Comparison of ENCODE assay signal across 20 cellular contexts in the genomic region with DNA sequence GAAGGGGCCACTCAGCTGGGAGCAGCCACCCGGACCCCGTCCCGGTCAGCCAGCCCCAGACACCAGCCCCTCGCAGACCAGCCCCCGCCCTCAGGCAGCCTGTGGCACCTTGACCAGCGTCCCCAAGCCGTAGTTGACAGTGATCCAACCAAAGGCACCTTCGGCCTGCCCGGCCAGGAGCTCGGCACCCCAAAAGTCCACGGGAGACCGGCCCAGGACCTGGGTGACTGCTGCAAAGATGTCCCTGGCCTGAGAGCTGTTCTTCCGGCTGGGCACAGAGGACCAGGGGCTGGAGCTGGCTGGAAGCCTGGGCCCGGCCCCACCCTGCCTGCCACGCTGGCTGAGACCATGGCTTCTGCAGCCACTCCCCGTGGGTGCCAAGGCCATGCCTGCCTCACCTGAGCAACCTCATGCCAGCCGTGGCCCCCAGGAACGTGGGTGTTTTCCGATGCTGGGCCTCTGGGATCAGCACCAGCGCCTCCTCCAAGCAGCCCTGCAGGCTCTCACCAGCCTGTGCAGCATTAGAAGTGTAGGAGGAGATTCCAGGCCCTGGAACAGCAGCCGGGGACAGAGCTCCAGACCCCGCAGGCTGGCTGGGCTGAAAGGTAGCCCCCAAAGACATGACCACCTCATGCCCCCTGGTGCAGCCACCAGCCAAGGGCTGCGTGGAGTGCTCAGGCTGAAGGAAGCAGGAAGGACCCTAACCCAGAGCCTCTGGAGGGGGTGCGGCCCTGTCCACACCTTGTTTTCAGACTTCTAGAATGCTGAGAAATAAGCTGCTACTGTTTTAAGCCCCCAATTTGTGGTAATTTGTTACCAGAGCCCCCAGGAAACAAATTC. TPM values are rescaled to one million over a fixed set of nuclear protein-coding genes. Genes with fewer than 3 reads are reported as not detected.
DNase-seq lines count a peak whose midpoint lies in the region; ATAC-seq and TF ChIP-seq lines count a peak whose summit lies in the region.
"Had no signal": no experiment of that assay in that cellular context is flagged by ENCODE, and none has a peak within 500 bp of the region (broad histone marks: within the 10 kb centered on the region; RNA-seq: fewer than 3 reads in every experiment).

No MANE protein-coding gene starts in this region.

- peak; percentile 10 for DNase-seq in BE2C
- DNase-seq in left colon: peak; percentile 62 to 68
- DNase-seq in progenitor cell of endocrine pancreas (ENCODE audit: low spot score, unreplicated experiment): peak; percentile 9
- DNase-seq in NCI-H2107 (lab: John Stamatoyannopoulos, UW): no peak
- DNase-seq in NCI-H2196 treated with DMSO at 0.1 percent for 48 hours (lab: John Stamatoyannopoulos, UW; ENCODE audit: unreplicated experiment): no peak
- DNase-seq: activated CD8-positive, alpha-beta T cell treated with anti-CD3 and anti-CD28 coated beads for 36 hours; activated naive CD4-positive, alpha-beta T cell treated with anti-CD3 and anti-CD28 coated beads, Interleukin-2, amount 10 ng/mL, durations not matched to agents 7 days and 5 days; activated T-cell treated with anti-CD3 and anti-CD28 coated beads, Interleukin-2, amount 50 U/mL, for 24 hours; CD4-positive, alpha-beta T cell; DMS 273 treated with DMSO at 0.1 percent for 48 hours; NCI-H1694; NCI-H2171 treated with DMSO at 0.1 percent for 48 hours; NCI-H526 treated with DMSO at 0.1 percent for 48 hours; occipital lobe had no signal

- H3K9me3 Mint-ChIP-seq in progenitor cell of endocrine pancreas (ENCODE audit: low read depth): no peaks in the 10 kb centered on the region
- H3K9me3 Mint-ChIP-seq: activated CD8-positive, alpha-beta T cell treated with anti-CD3 and anti-CD28 coated beads for 36 hours; activated naive CD4-positive, alpha-beta T cell treated with anti-CD3 and anti-CD28 coated beads, Interleukin-2, amount 10 ng/mL, durations not matched to agents 7 days and 5 days; activated T-cell treated with anti-CD3 and anti-CD28 coated beads, Interleukin-2, amount 50 U/mL, for 24 hours; CD4-positive, alpha-beta T cell; central memory CD8-positive, alpha-beta T cell had no signal

- peaks cover 9% of the 10 kb centered on the region for H3K4me1 ChIP-seq in BE2C

- H3K36me3 Mint-ChIP-seq in progenitor cell of endocrine pancreas (ENCODE audit: insufficient read depth): no peaks in the 10 kb centered on the region
- H3K36me3 Mint-ChIP-seq: activated naive CD4-positive, alpha-beta T cell treated with anti-CD3 and anti-CD28 coated beads, Interleukin-2, amount 10 ng/mL, durations not matched to agents 7 days and 5 days had no signal

- no peak overlapping the region for H3K27ac Mint-ChIP-seq in progenitor cell of endocrine pancreas
- H3K27ac Mint-ChIP-seq: activated CD8-positive, alpha-beta T cell treated with anti-CD3 and anti-CD28 coated beads for 36 hours; activated naive CD4-positive, alpha-beta T cell treated with anti-CD3 and anti-CD28 coated beads, Interleukin-2, amount 10 ng/mL, durations not matched to agents 7 days and 5 days; activated T-cell treated with anti-CD3 and anti-CD28 coated beads, Interleukin-2, amount 50 U/mL, for 24 hours; CD4-positive, alpha-beta T cell had no signal

- ATAC-seq in left colon (peak; percentile 46), HG03571 (IDR thresholded peaks at IDR 0.05; ENCODE audit: unreplicated experiment) (no peak), GM21717 (IDR thresholded peaks at IDR 0.05; ENCODE audit: unreplicated experiment) (no peak)
- ATAC-seq: activated CD4-positive, CD25-positive, alpha-beta regulatory T cell treated with anti-CD3 and anti-CD28 coated beads, Interleukin-2, amount 50 U/mL, for 24 hours; activated CD8-positive, alpha-beta T cell treated with anti-CD3 and anti-CD28 coated beads for 36 hours had no signal

- peaks cover 3% of the 10 kb centered on the region for H3K4me1 Mint-ChIP-seq in progenitor cell of endocrine pancreas (ENCODE audit: low read depth)

- no peak for TF ChIP-seq RAD21 in Ishikawa (IDR thresholded peaks at IDR 0.05; ENCODE audit: low read depth)

- H3K27me3 Mint-ChIP-seq in progenitor cell of endocrine pancreas: peaks cover 1% of the 10 kb centered on the region

- no peak; the same call in 1 of the 2 replicates for TF ChIP-seq EP300 in Ishikawa (IDR thresholded peaks at IDR 0.05; ENCODE audit: borderline replicate concordance)

- TF ChIP-seq CTCF in BE2C (IDR thresholded peaks at IDR 0.05; ENCODE audit: low read depth, low read length) (no peak), progenitor cell of endocrine pancreas (IDR thresholded peaks at IDR 0.05; ENCODE audit: unreplicated experiment) (no peak)

- H3K36me3 ChIP-seq in BE2C: no peaks in the 10 kb centered on the region
- H3K36me3 ChIP-seq: ascending aorta had no signal

- H3K4me3 ChIP-seq in BE2C (ENCODE audit: low read depth, low read length): no peak overlapping the region
- H3K4me3 ChIP-seq: ascending aorta had no signal

- H3K4me3 Mint-ChIP-seq in progenitor cell of endocrine pancreas (ENCODE audit: low read depth): no peak overlapping the region
- H3K4me3 Mint-ChIP-seq: activated CD8-positive, alpha-beta T cell treated with anti-CD3 and anti-CD28 coated beads for 36 hours; activated naive CD4-positive, alpha-beta T cell treated with anti-CD3 and anti-CD28 coated beads, Interleukin-2, amount 10 ng/mL, durations not matched to agents 7 days and 5 days; activated T-cell treated with anti-CD3 and anti-CD28 coated beads, Interleukin-2, amount 50 U/mL, for 24 hours; CD4-positive, alpha-beta T cell; central memory CD8-positive, alpha-beta T cell had no signal

- intact Hi-C loops in left colon (cut with DNase I, micrococcal nuclease): no loop called here

- H3K9me3 ChIP-seq in BE2C: no peaks in the 10 kb centered on the region
- H3K9me3 ChIP-seq: ascending aorta had no signal

- H3K27me3 ChIP-seq in BE2C: no peaks in the 10 kb centered on the region

TF ChIP-seq in Ishikawa, 13 proteins besides CTCF, POLR2A, EP300 and RAD21:
- TF ChIP-seq TAF1 (IDR thresholded peaks at IDR 0.05; ENCODE audit: low read depth) (no peak), TCF12 (IDR thresholded peaks at IDR 0.05; ENCODE audit: low read depth) (0 out of 2 replicates have a peak, but pooled peaks have one; percentile 12)

RNA-seq across cellular contexts. Expression of a gene that starts 4.2 kb away (rescaled TPM):
- polyA plus RNA-seq in BE2C (2012; ENCODE audit: insufficient read depth, insufficient read length, low read depth): 0.20 TPM
- total RNA-seq in left colon: 100 to 1,000 TPM; 108 to 120 TPM
- total RNA-seq in progenitor cell of endocrine pancreas: 2.7 and 3.2 TPM in 2 replicates
- total RNA-seq: activated CD8-positive, alpha-beta T cell treated with anti-CD3 and anti-CD28 coated beads for 36 hours; ascending aorta; CD4-positive, alpha-beta T cell had no signal

RNA-seq across cellular contexts. Expression of a gene that starts 13.8 kb away (rescaled TPM):
- polyA plus RNA-seq in BE2C (2012; ENCODE audit: insufficient read depth, insufficient read length, low read depth): not detected
- total RNA-seq in left colon: 10 to 100 TPM; 33.3 to 42.6 TPM
- total RNA-seq in progenitor cell of endocrine pancreas: 15.3 and 16.3 TPM in 2 replicates

RNA-seq across cellular contexts. Expression of a gene that starts 14.0 kb away (rescaled TPM):
- 22.0 TPM for polyA plus RNA-seq in BE2C (2012; ENCODE audit: insufficient read depth, insufficient read length, low read depth)
- total RNA-seq in left colon (10 to 100 TPM; 44.1 to 57.3 TPM), progenitor cell of endocrine pancreas (31.7 and 33.8 TPM in 2 replicates)

RNA-seq across cellular contexts. Expression of a gene that starts 22.2 kb away (rescaled TPM):
- 457 TPM for polyA plus RNA-seq in BE2C (2012; ENCODE audit: insufficient read depth, insufficient read length, low read depth)
- 10 to 100 TPM; 39.9 to 52.0 TPM for total RNA-seq in left colon
- total RNA-seq in progenitor cell of endocrine pancreas: 57.4 and 59.8 TPM in 2 replicates

Comparison
In these comparisons a context has a peak if more than half of its experiments do, and no peak if none do; other contexts are left out.
1. DNase-seq: peak in BE2C (single experiment), left colon (2 of 2) and progenitor cell of endocrine pancreas (single experiment); none in NCI-H2107 (single experiment) and NCI-H2196 treated with DMSO at 0.1 percent for 48 hours (single experiment).
2. RNA of a gene that starts 4.2 kb away (total RNA-seq): 108 to 120 TPM in left colon; 2.7 to 3.2 TPM in progenitor cell of endocrine pancreas; every median in the first group is over 10 times any median in the second.